14 cellular contexts compared by ENCODE assay signal in genomic region chr19:38741670-38742069, GRCh38.
"Had no signal": no experiment of that assay in that cellular context is flagged by ENCODE, and none has a peak within 500 bp of the region (broad histone marks: within the 10 kb centered on the region; RNA-seq: fewer than 3 reads in every experiment).

No MANE protein-coding gene starts in this region.

- DNase-seq: activated CD4-positive, alpha-beta T cell treated with anti-CD3 and anti-CD28 coated beads, Interleukin-2, amount 50 U/mL, for 1 hour; activated naive CD4-positive, alpha-beta T cell treated with anti-CD3 and anti-CD28 coated beads for 36 hours; activated T-cell treated with anti-CD3 and anti-CD28 coated beads for 4 hours; adrenal gland; left lung; mucosa of descending colon; naive thymus-derived CD4-positive, alpha-beta T cell; retina; stimulated activated CD4-positive, alpha-beta T cell treated with anti-CD3 and anti-CD28 coated beads, Interleukin-2, amount 100 ng/mL, for 48 hours; stimulated activated naive B cell treated with anti-CD40 and anti-IgM and Interleukin-4, amounts not matched to agents 10 μg/mL and 1 μg/mL and 100 μg/mL, for 72 hours; transverse colon had no signal

- H3K27ac Mint-ChIP-seq: activated naive CD4-positive, alpha-beta T cell treated with anti-CD3 and anti-CD28 coated beads for 36 hours; activated T-helper 2 cell treated with anti-CD3 and anti-CD28 coated beads, Interferon-gamma antibody, Interleukin-2, Interleukin-4, amounts not matched to agents 10 μg/mL and 5 μg/mL and 100 μg/mL, durations not matched to agents 14 hours and 24 hours and 36 hours; memory B cell; stimulated activated naive B cell treated with anti-CD40 and anti-IgM and Interleukin-4, amounts not matched to agents 10 μg/mL and 1 μg/mL and 100 μg/mL, for 72 hours had no signal

- ATAC-seq: esophagus mucosa; left lung; mucosa of descending colon; naive thymus-derived CD4-positive, alpha-beta T cell; stimulated activated naive B cell treated with anti-CD40 and anti-IgM and Interleukin-4, amounts not matched to agents 10 μg/mL and 1 μg/mL and 100 μg/mL, for 72 hours had no signal

- H3K9me3 Mint-ChIP-seq: activated naive CD4-positive, alpha-beta T cell treated with anti-CD3 and anti-CD28 coated beads for 36 hours; activated T-helper 2 cell treated with anti-CD3 and anti-CD28 coated beads, Interferon-gamma antibody, Interleukin-2, Interleukin-4, amounts not matched to agents 10 μg/mL and 5 μg/mL and 100 μg/mL, durations not matched to agents 14 hours and 24 hours and 36 hours; stimulated activated naive B cell treated with anti-CD40 and anti-IgM and Interleukin-4, amounts not matched to agents 10 μg/mL and 1 μg/mL and 100 μg/mL, for 72 hours had no signal

- H3K4me3 Mint-ChIP-seq: activated naive CD4-positive, alpha-beta T cell treated with anti-CD3 and anti-CD28 coated beads for 36 hours; memory B cell; naive thymus-derived CD4-positive, alpha-beta T cell; stimulated activated naive B cell treated with anti-CD40 and anti-IgM and Interleukin-4, amounts not matched to agents 10 μg/mL and 1 μg/mL and 100 μg/mL, for 72 hours had no signal

- H3K36me3 Mint-ChIP-seq: memory B cell had no signal

- H3K27me3 Mint-ChIP-seq: memory B cell; stimulated activated naive B cell treated with anti-CD40 and anti-IgM and Interleukin-4, amounts not matched to agents 10 μg/mL and 1 μg/mL and 100 μg/mL, for 72 hours had no signal
